Comparison of ENCODE assay signal across 1 cellular context in the genomic region with DNA sequence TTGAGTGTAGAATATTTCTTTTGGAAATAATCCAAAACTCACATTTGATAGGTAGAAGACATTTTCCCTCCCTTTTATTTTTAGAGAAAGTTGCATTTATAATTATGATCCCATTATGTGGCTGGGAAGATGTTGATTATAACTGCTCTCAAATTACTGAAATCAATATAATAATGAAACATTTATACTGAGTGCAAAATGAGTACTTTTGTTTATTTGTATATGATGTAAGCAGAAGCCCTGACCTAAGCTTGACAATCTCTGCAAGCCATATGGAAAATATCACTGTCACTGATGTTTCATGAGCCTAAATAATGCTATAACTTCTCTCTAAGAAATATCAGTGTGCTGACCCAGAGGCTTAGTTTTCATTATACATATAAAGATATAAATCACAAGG.
A peak's percentile ranks its signal among the peaks of the same experiment; 100 is the strongest.
TF ChIP-seq lines count a peak whose summit lies in the region.

No MANE protein-coding gene starts in this region.

TF ChIP-seq in HEK293, 187 proteins besides CTCF, POLR2A, EP300 and RAD21 (continued from another document):
- no peak for TF ChIP-seq ZNF274 (IDR thresholded peaks at IDR 0.05; ENCODE audit: low read length)
- no peak for TF ChIP-seq ZNF274 (tag by site-specific recombination; IDR thresholded peaks at IDR 0.05; ENCODE audit: borderline replicate concordance)
- TF ChIP-seq ZNF2 (tag by site-specific recombination; IDR thresholded peaks at IDR 0.05), result 0 out of 2 replicates have a peak, but pooled peaks have one; percentile 50
- TF ChIP-seq, protein P1, sequence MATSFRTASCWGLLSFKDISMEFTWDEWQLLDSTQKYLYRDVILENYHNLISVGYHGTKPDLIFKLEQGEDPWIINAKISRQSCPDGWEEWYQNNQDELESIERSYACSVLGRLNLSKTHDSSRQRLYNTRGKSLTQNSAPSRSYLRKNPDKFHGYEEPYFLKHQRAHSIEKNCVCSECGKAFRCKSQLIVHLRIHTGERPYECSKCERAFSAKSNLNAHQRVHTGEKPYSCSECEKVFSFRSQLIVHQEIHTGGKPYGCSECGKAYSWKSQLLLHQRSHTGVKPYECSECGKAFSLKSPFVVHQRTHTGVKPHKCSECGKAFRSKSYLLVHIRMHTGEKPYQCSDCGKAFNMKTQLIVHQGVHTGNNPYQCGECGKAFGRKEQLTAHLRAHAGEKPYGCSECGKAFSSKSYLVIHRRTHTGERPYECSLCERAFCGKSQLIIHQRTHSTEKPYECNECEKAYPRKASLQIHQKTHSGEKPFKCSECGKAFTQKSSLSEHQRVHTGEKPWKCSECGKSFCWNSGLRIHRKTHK (tag by site-specific recombination; IDR thresholded peaks at IDR 0.05), result no peak
- TF ChIP-seq ZNF423 (tag by site-specific recombination; IDR thresholded peaks at IDR 0.05), result no peak
- TF ChIP-seq ZNF23 (tag by site-specific recombination; IDR thresholded peaks at IDR 0.05; ENCODE audit: borderline replicate concordance), result no peak
- TF ChIP-seq ZNF768 (tag by site-specific recombination; IDR thresholded peaks at IDR 0.05), result no peak
- no peak for TF ChIP-seq ZNF610 (tag by site-specific recombination; IDR thresholded peaks at IDR 0.05; ENCODE audit: borderline replicate concordance)
- peak; percentile 98 for TF ChIP-seq WT1 (tag by site-specific recombination; IDR thresholded peaks at IDR 0.05)
- peak; percentile 49; the same call in 1 of the 2 replicates for TF ChIP-seq KLF10 (tag by site-specific recombination; IDR thresholded peaks at IDR 0.05)
- peak; percentile 84 for TF ChIP-seq BCL11A (tag by site-specific recombination; IDR thresholded peaks at IDR 0.05; ENCODE audit: low read depth)
- no peak for TF ChIP-seq GLIS2 (tag by site-specific recombination; IDR thresholded peaks at IDR 0.05)
- TF ChIP-seq ZFP69B (tag by site-specific recombination; IDR thresholded peaks at IDR 0.05), result no peak
- no peak for TF ChIP-seq ZNF660 (tag by site-specific recombination; IDR thresholded peaks at IDR 0.05)
- no peak for TF ChIP-seq ZNF600 (tag by site-specific recombination; IDR thresholded peaks at IDR 0.05)
- TF ChIP-seq, protein P2, sequence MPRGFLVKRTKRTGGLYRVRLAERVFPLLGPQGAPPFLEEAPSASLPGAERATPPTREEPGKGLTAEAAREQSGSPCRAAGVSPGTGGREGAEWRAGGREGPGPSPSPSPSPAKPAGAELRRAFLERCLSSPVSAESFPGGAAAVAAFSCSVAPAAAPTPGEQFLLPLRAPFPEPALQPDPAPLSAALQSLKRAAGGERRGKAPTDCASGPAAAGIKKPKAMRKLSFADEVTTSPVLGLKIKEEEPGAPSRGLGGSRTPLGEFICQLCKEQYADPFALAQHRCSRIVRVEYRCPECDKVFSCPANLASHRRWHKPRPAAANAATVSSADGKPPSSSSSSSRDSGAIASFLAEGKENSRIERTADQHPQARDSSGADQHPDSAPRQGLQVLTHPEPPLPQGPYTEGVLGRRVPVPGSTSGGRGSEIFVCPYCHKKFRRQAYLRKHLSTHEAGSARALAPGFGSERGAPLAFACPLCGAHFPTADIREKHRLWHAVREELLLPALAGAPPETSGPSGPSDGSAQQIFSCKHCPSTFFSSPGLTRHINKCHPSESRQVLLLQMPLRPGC (tag by site-specific recombination; IDR thresholded peaks at IDR 0.05), result 0 out of 2 replicates have a peak, but pooled peaks have one; percentile 76
- TF ChIP-seq, protein P3, sequence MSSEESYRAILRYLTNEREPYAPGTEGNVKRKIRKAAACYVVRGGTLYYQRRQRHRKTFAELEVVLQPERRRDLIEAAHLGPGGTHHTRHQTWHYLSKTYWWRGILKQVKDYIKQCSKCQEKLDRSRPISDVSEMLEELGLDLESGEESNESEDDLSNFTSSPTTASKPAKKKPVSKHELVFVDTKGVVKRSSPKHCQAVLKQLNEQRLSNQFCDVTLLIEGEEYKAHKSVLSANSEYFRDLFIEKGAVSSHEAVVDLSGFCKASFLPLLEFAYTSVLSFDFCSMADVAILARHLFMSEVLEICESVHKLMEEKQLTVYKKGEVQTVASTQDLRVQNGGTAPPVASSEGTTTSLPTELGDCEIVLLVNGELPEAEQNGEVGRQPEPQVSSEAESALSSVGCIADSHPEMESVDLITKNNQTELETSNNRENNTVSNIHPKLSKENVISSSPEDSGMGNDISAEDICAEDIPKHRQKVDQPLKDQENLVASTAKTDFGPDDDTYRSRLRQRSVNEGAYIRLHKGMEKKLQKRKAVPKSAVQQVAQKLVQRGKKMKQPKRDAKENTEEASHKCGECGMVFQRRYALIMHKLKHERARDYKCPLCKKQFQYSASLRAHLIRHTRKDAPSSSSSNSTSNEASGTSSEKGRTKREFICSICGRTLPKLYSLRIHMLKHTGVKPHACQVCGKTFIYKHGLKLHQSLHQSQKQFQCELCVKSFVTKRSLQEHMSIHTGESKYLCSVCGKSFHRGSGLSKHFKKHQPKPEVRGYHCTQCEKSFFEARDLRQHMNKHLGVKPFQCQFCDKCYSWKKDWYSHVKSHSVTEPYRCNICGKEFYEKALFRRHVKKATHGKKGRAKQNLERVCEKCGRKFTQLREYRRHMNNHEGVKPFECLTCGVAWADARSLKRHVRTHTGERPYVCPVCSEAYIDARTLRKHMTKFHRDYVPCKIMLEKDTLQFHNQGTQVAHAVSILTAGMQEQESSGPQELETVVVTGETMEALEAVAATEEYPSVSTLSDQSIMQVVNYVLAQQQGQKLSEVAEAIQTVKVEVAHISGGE (tag by site-specific recombination; conservative IDR thresholded peaks at IDR 0.05; ENCODE audit: low read depth), result no peak
- TF ChIP-seq ZNF157 (tag by site-specific recombination; IDR thresholded peaks at IDR 0.05), result no peak
- TF ChIP-seq, protein P4, sequence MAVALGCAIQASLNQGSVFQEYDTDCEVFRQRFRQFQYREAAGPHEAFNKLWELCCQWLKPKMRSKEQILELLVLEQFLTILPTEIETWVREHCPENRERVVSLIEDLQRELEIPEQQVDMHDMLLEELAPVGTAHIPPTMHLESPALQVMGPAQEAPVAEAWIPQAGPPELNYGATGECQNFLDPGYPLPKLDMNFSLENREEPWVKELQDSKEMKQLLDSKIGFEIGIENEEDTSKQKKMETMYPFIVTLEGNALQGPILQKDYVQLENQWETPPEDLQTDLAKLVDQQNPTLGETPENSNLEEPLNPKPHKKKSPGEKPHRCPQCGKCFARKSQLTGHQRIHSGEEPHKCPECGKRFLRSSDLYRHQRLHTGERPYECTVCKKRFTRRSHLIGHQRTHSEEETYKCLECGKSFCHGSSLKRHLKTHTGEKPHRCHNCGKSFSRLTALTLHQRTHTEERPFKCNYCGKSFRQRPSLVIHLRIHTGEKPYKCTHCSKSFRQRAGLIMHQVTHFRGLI (tag by site-specific recombination; IDR thresholded peaks at IDR 0.05), result peak; percentile 49; the same call in 1 of the 2 replicates
- TF ChIP-seq ZNF558 (tag by site-specific recombination; IDR thresholded peaks at IDR 0.05), result 0 out of 2 replicates have a peak, but pooled peaks have one; percentile 12
- TF ChIP-seq ZNF202 (tag by site-specific recombination; IDR thresholded peaks at IDR 0.05; ENCODE audit: borderline replicate concordance), result no peak
- 0 out of 2 replicates have a peak, but pooled peaks have one; percentile 65 for TF ChIP-seq ZNF664 (tag by site-specific recombination; IDR thresholded peaks at IDR 0.05)
- no peak for TF ChIP-seq ZFP41 (tag by site-specific recombination; IDR thresholded peaks at IDR 0.05; ENCODE audit: borderline replicate concordance)
- TF ChIP-seq, protein P5, sequence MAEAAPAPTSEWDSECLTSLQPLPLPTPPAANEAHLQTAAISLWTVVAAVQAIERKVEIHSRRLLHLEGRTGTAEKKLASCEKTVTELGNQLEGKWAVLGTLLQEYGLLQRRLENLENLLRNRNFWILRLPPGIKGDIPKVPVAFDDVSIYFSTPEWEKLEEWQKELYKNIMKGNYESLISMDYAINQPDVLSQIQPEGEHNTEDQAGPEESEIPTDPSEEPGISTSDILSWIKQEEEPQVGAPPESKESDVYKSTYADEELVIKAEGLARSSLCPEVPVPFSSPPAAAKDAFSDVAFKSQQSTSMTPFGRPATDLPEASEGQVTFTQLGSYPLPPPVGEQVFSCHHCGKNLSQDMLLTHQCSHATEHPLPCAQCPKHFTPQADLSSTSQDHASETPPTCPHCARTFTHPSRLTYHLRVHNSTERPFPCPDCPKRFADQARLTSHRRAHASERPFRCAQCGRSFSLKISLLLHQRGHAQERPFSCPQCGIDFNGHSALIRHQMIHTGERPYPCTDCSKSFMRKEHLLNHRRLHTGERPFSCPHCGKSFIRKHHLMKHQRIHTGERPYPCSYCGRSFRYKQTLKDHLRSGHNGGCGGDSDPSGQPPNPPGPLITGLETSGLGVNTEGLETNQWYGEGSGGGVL (tag by site-specific recombination; IDR thresholded peaks at IDR 0.05), result peak; percentile 64
- TF ChIP-seq, protein P6, sequence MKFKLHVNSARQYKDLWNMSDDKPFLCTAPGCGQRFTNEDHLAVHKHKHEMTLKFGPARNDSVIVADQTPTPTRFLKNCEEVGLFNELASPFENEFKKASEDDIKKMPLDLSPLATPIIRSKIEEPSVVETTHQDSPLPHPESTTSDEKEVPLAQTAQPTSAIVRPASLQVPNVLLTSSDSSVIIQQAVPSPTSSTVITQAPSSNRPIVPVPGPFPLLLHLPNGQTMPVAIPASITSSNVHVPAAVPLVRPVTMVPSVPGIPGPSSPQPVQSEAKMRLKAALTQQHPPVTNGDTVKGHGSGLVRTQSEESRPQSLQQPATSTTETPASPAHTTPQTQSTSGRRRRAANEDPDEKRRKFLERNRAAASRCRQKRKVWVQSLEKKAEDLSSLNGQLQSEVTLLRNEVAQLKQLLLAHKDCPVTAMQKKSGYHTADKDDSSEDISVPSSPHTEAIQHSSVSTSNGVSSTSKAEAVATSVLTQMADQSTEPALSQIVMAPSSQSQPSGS (tag by site-specific recombination; IDR thresholded peaks at IDR 0.05; ENCODE audit: low read depth), result peak; percentile 10; the same call in 1 of the 2 replicates
- TF ChIP-seq ZNF24 (tag by site-specific recombination; IDR thresholded peaks at IDR 0.05), result peak; percentile 86
- TF ChIP-seq ZNF335 (tag by site-specific recombination; conservative IDR thresholded peaks at IDR 0.05), result no peak
- TF ChIP-seq ZNF654 (tag by site-specific recombination; IDR thresholded peaks at IDR 0.05; ENCODE audit: low read depth), result no peak
- TF ChIP-seq ZNF292 (tag by site-specific recombination; IDR thresholded peaks at IDR 0.05; ENCODE audit: borderline replicate concordance, low read depth), result no peak
- TF ChIP-seq, protein P7, sequence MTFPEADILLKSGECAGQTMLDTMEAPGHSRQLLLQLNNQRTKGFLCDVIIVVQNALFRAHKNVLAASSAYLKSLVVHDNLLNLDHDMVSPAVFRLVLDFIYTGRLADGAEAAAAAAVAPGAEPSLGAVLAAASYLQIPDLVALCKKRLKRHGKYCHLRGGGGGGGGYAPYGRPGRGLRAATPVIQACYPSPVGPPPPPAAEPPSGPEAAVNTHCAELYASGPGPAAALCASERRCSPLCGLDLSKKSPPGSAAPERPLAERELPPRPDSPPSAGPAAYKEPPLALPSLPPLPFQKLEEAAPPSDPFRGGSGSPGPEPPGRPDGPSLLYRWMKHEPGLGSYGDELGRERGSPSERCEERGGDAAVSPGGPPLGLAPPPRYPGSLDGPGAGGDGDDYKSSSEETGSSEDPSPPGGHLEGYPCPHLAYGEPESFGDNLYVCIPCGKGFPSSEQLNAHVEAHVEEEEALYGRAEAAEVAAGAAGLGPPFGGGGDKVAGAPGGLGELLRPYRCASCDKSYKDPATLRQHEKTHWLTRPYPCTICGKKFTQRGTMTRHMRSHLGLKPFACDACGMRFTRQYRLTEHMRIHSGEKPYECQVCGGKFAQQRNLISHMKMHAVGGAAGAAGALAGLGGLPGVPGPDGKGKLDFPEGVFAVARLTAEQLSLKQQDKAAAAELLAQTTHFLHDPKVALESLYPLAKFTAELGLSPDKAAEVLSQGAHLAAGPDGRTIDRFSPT (tag by site-specific recombination; IDR thresholded peaks at IDR 0.05), result no peak
- TF ChIP-seq ZSCAN16 (tag by site-specific recombination; IDR thresholded peaks at IDR 0.05), result 0 out of 2 replicates have a peak, but pooled peaks have one; percentile 33
- no peak for TF ChIP-seq HOXA7 (CRISPR knock-in tag; IDR thresholded peaks at IDR 0.05; ENCODE audit: borderline replicate concordance)
- TF ChIP-seq ZFHX2 (tag by site-specific recombination; conservative IDR thresholded peaks at IDR 0.05), result no peak
- no peak for TF ChIP-seq ZNF211 (tag by site-specific recombination; IDR thresholded peaks at IDR 0.05; ENCODE audit: low read depth)
- TF ChIP-seq, protein P8, sequence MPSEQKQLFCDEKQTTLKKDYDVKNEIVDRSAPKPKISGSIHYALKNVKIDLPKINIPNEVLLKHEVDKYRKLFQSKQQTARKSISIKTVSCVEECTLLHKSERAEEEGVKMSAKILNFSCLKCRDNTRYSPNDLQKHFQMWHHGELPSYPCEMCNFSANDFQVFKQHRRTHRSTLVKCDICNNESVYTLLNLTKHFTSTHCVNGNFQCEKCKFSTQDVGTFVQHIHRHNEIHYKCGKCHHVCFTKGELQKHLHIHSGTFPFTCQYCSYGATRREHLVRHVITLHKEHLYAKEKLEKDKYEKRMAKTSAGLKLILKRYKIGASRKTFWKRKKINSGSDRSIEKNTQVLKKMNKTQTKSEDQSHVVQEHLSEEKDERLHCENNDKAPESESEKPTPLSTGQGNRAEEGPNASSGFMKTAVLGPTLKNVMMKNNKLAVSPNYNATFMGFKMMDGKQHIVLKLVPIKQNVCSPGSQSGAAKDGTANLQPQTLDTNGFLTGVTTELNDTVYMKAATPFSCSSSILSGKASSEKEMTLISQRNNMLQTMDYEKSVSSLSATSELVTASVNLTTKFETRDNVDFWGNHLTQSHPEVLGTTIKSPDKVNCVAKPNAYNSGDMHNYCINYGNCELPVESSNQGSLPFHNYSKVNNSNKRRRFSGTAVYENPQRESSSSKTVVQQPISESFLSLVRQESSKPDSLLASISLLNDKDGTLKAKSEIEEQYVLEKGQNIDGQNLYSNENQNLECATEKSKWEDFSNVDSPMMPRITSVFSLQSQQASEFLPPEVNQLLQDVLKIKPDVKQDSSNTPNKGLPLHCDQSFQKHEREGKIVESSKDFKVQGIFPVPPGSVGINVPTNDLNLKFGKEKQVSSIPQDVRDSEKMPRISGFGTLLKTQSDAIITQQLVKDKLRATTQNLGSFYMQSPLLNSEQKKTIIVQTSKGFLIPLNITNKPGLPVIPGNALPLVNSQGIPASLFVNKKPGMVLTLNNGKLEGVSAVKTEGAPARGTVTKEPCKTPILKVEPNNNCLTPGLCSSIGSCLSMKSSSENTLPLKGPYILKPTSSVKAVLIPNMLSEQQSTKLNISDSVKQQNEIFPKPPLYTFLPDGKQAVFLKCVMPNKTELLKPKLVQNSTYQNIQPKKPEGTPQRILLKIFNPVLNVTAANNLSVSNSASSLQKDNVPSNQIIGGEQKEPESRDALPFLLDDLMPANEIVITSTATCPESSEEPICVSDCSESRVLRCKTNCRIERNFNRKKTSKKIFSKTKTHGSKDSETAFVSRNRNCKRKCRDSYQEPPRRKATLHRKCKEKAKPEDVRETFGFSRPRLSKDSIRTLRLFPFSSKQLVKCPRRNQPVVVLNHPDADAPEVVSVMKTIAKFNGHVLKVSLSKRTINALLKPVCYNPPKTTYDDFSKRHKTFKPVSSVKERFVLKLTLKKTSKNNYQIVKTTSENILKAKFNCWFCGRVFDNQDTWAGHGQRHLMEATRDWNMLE (tag by site-specific recombination; conservative IDR thresholded peaks at IDR 0.05; ENCODE audit: low read depth), result no peak
- TF ChIP-seq YY2 (tag by site-specific recombination; IDR thresholded peaks at IDR 0.05), result no peak
- peak; percentile 30 for TF ChIP-seq SP2 (tag by site-specific recombination; IDR thresholded peaks at IDR 0.05)
- peak; percentile 69 for TF ChIP-seq ZNF629 (tag by site-specific recombination; IDR thresholded peaks at IDR 0.05)
- no peak for TF ChIP-seq ZNF785 (tag by site-specific recombination; IDR thresholded peaks at IDR 0.05)
TF ChIP-seq in HEK293: peak in this region for 40.
